8 cellular contexts compared by ENCODE assay signal in genomic region chr7:33932832-33933468, GRCh38.
A peak's percentile ranks its signal among the peaks of the same experiment; 100 is the strongest.
DNase-seq lines count a peak whose midpoint lies in the region; ATAC-seq and TF ChIP-seq lines count a peak whose summit lies in the region.

No MANE protein-coding gene starts in this region.

- DNase-seq in AG09319 (ENCODE audit: extremely low read depth, low read depth) = peak; percentile 84
- DNase-seq in NCI-H524 (lab: John Stamatoyannopoulos, UW) = peak; percentile 16 to 78
- DNase-seq in activated CD4-positive, alpha-beta T cell treated with anti-CD3 and anti-CD28 coated beads, Interleukin-2, amount 50 U/mL, for 4 hours = peak; percentile 44 to 52
- DNase-seq in effector CD8-positive, alpha-beta T cell (lab: John Stamatoyannopoulos, UW) = peak; percentile 45
- DNase-seq in medulla oblongata (ENCODE audit: extremely low spot score) = peak; percentile 93
- DNase-seq in stimulated activated CD8-positive, alpha-beta memory T cell treated with anti-CD3 and anti-CD28 coated beads, Interleukin-12 subunit alpha, Interleukin-12 subunit beta, amount 100 ng/mL, for 1 hour (ENCODE audit: low read depth) = peak; percentile 28

- TF ChIP-seq CTCF in AG09319 (IDR thresholded peaks at IDR 0.05; ENCODE audit: low read depth, low read length) = peak; percentile 99

- ATAC-seq in GM18873 (IDR thresholded peaks at IDR 0.05; ENCODE audit: low FRiP score, unreplicated experiment) (peak; percentile 76), HG03342 (IDR thresholded peaks at IDR 0.05; ENCODE audit: unreplicated experiment) (peak; percentile 83)

Comparison
In these comparisons a context has a peak if more than half of its experiments do, and no peak if none do; other contexts are left out.
1. Peak in every context shown above with its lines: DNase-seq and ATAC-seq.
2. DNase-seq: peak in every context shown above with its lines; median percentile 93 in medulla oblongata; 84 in AG09319; 48 in activated CD4-positive, alpha-beta T cell treated with anti-CD3 and anti-CD28 coated beads, Interleukin-2, amount 50 U/mL, for 4 hours; 47 in NCI-H524; 45 in effector CD8-positive, alpha-beta T cell; 28 in stimulated activated CD8-positive, alpha-beta memory T cell treated with anti-CD3 and anti-CD28 coated beads, Interleukin-12 subunit alpha, Interleukin-12 subunit beta, amount 100 ng/mL, for 1 hour.